15 cellular contexts compared by ENCODE assay signal in the genomic region with DNA sequence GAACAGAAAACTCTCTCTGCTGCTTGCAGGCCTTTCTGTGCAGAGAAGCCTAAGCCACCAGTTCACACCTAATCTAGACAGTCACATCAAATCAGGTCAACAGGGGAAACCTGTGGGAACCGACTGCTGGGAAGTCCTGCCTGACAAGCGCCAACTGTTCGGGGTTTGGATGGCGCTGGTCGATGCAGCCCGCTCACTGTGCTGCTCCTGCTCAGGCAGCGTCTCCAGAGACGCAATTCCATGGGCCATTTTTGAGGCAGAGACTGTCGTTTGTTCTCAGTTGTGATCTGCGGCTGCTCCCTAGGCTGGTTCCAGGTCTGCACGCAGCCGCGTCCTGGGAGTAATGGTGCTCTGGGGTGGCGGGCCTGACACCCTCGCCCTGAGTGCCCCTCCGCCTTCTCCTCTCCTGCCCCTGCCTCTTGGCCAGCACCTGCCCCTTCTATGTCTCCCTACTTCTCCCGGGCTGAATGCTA. TPM values are rescaled to one million over a fixed set of nuclear protein-coding genes. Genes with fewer than 3 reads are reported as not detected.
A peak's percentile ranks its signal among the peaks of the same experiment; 100 is the strongest.
DNase-seq lines count a peak whose midpoint lies in the region; ATAC-seq and TF ChIP-seq lines count a peak whose summit lies in the region.
"Had no signal": no experiment of that assay in that cellular context is flagged by ENCODE, and none has a peak within 500 bp of the region (broad histone marks: within the 10 kb centered on the region; RNA-seq: fewer than 3 reads in every experiment).

No MANE protein-coding gene starts in this region.

- no peaks in the 10 kb centered on the region for H3K27me3 ChIP-seq in right atrium auricular region
- H3K27me3 ChIP-seq in liver (ENCODE audit: control insufficient read depth in 4 of 4, insufficient read depth in 4 of 4, low read length in 3 of 4) = no peaks in the 10 kb centered on the region
- no peaks in the 10 kb centered on the region for H3K27me3 ChIP-seq in esophagus muscularis mucosa
- no peaks in the 10 kb centered on the region for H3K27me3 ChIP-seq in tibial nerve

- H3K9me3 Mint-ChIP-seq in activated naive CD4-positive, alpha-beta T cell treated with anti-CD3 and anti-CD28 coated beads, Interleukin-2, amount 10 ng/mL, durations not matched to agents 7 days and 5 days = peaks cover 4% of the 10 kb centered on the region

- no peak for TF ChIP-seq POLR2A in esophagus muscularis mucosa (IDR thresholded peaks at IDR 0.05; ENCODE audit: low read depth)
- TF ChIP-seq POLR2A in tibial nerve (IDR thresholded peaks at IDR 0.05) = no peak

- H3K9me3 ChIP-seq in right atrium auricular region (no peaks in the 10 kb centered on the region), liver (ENCODE audit: control insufficient read depth in 4 of 4, low read length in 3 of 4) (no peaks in the 10 kb centered on the region), esophagus muscularis mucosa (no peaks in the 10 kb centered on the region), tibial nerve (no peaks in the 10 kb centered on the region)

- TF ChIP-seq CTCF in right atrium auricular region (IDR thresholded peaks at IDR 0.05) = no peak
- TF ChIP-seq CTCF in liver (IDR thresholded peaks at IDR 0.05; ENCODE audit: low read depth, low read length, missing input control) = no peak
- TF ChIP-seq CTCF in esophagus muscularis mucosa (IDR thresholded peaks at IDR 0.05) = no peak
- TF ChIP-seq CTCF in tibial nerve (IDR thresholded peaks at IDR 0.05) = no peak

- ATAC-seq in Right ventricle myocardium inferior = no peak
- ATAC-seq in HG02798 (IDR thresholded peaks at IDR 0.05; ENCODE audit: poor library complexity, unreplicated experiment) = no peak

- H3K4me3 Mint-ChIP-seq in activated naive CD4-positive, alpha-beta T cell treated with anti-CD3 and anti-CD28 coated beads, Interleukin-2, amount 10 ng/mL, durations not matched to agents 7 days and 5 days = no peak overlapping the region

- no peaks in the 10 kb centered on the region for H3K36me3 Mint-ChIP-seq in activated naive CD4-positive, alpha-beta T cell treated with anti-CD3 and anti-CD28 coated beads, Interleukin-2, amount 10 ng/mL, durations not matched to agents 7 days and 5 days

- intact Hi-C loops in Right ventricle myocardium inferior (cut with DNase I) = loop anchor here (5.0 kb wide), 1 partner anchor 60 kb away; no protein-coding TSS in a partner anchor
- intact Hi-C loops in esophagus muscularis mucosa (cut with DNase I) = no loop called here

- H3K4me1 Mint-ChIP-seq in activated naive CD4-positive, alpha-beta T cell treated with anti-CD3 and anti-CD28 coated beads, Interleukin-2, amount 10 ng/mL, durations not matched to agents 7 days and 5 days = no peaks in the 10 kb centered on the region

- WGBS in liver = 45% methylated on average over 17 of the region's 17 CpGs
- WGBS in esophagus muscularis mucosa = 92% methylated on average over 11 of the region's 17 CpGs
- WGBS in tibial nerve, 2 donors = 86 to 94% methylated on average over 15 to 17 of the region's 17 CpGs

- H3K27me3 Mint-ChIP-seq in activated naive CD4-positive, alpha-beta T cell treated with anti-CD3 and anti-CD28 coated beads, Interleukin-2, amount 10 ng/mL, durations not matched to agents 7 days and 5 days = peaks cover 29% of the 10 kb centered on the region

- no peak overlapping the region for H3K27ac Mint-ChIP-seq in activated naive CD4-positive, alpha-beta T cell treated with anti-CD3 and anti-CD28 coated beads, Interleukin-2, amount 10 ng/mL, durations not matched to agents 7 days and 5 days
- H3K27ac Mint-ChIP-seq: IgD-negative memory B cell had no signal

- H3K4me1 ChIP-seq in right atrium auricular region = peaks cover 0 to 57% of the 10 kb centered on the region in 2 donors
- H3K4me1 ChIP-seq in liver (ENCODE audit: control insufficient read depth in 4 of 4, insufficient read depth in 4 of 4, low read length in 3 of 4) = peaks cover 5 to 76% (median 58%) of the 10 kb centered on the region in 4 donors
- peaks cover 7 to 19% (median 17%) of the 10 kb centered on the region in 4 donors for H3K4me1 ChIP-seq in esophagus muscularis mucosa
- peaks cover 0 to 11% (median 11%) of the 10 kb centered on the region in 4 donors for H3K4me1 ChIP-seq in tibial nerve

- H3K36me3 ChIP-seq in right atrium auricular region (peaks cover 9% of the 10 kb centered on the region), liver (ENCODE audit: control insufficient read depth in 4 of 4, insufficient read depth in 3 of 4, low read depth in 1 of 4, low read length in 3 of 4) (peaks cover 3 to 10% (median 7%) of the 10 kb centered on the region in 4 donors), esophagus muscularis mucosa (peaks cover 0 to 4% (median 0%) of the 10 kb centered on the region in 4 donors), tibial nerve (no peaks in the 10 kb centered on the region)

- peak overlapping the region; percentile 76 to 90 for H3K9ac ChIP-seq in liver (ENCODE audit: low read depth in 1 of 2, low read length in 2 of 2)

- CTCF ChIA-PET in activated naive CD4-positive, alpha-beta T cell treated with anti-CD3 and anti-CD28 coated beads, Interleukin-2, amount 10 ng/mL, durations not matched to agents 7 days and 5 days (lab: Charles Lee) = no interaction called here

- peak overlapping the region; percentile 43 to 55 for H3K4me3 ChIP-seq in right atrium auricular region
- peak overlapping the region; percentile 55 to 87 (median 84) for H3K4me3 ChIP-seq in liver (ENCODE audit: low read depth in 1 of 3, low read length in 3 of 3)
- no peak overlapping the region for H3K4me3 ChIP-seq in esophagus muscularis mucosa
- no peak overlapping the region for H3K4me3 ChIP-seq in tibial nerve

- no peak for TF ChIP-seq RAD21 in liver (IDR thresholded peaks at IDR 0.05)

- TF ChIP-seq EP300 in esophagus muscularis mucosa (IDR thresholded peaks at IDR 0.05) (no peak), tibial nerve (IDR thresholded peaks at IDR 0.05) (no peak)

- H3K27ac ChIP-seq in right atrium auricular region (peak overlapping the region; percentile 87 to 90), cingulate gyrus (ENCODE audit: low read depth, low read length) (peak overlapping the region; percentile 35), liver (ENCODE audit: low read depth in 1 of 2, low read length in 2 of 2) (peak overlapping the region; percentile 44 to 85), esophagus muscularis mucosa (replicated peaks in 1 of 4) (no peak overlapping the region), tibial nerve (no peak overlapping the region)

- DNase-seq in right atrium auricular region (ENCODE audit: low spot score) (no peak), Right ventricle myocardium inferior (ENCODE audit: missing footprints) (no peak), esophagus muscularis mucosa (ENCODE audit: extremely low spot score) (no peak), tibial nerve (ENCODE audit: low spot score in 2 of 2) (no peak)
- DNase-seq in activated naive CD4-positive, alpha-beta T cell treated with anti-CD3 and anti-CD28 coated beads, Interleukin-2, amount 10 ng/mL, durations not matched to agents 7 days and 5 days = no peak
- DNase-seq: DMS 273 treated with DMSO at 0.1 percent for 48 hours, Kasumi-1, MM.1S, NCI-H1694, NCI-H2227 treated with DMSO at 0.1 percent for 48 hours, NCI-H524 treated with DMSO at 0.1 percent for 48 hours had no signal

TF ChIP-seq in liver, 16 proteins besides CTCF, POLR2A, EP300 and RAD21 (continues in another document):
- TF ChIP-seq ZBTB33 (IDR thresholded peaks at IDR 0.05) (no peak), YY1 (IDR thresholded peaks at IDR 0.05) (no peak), HNF4A (conservative IDR thresholded peaks at IDR 0.05) (no peak)

RNA-seq across cellular contexts. Expression of gene AGT, which starts 1.4 kb away (rescaled TPM):
- total RNA-seq in right atrium auricular region (100 to 1,000 TPM in 1 of 2 donors, 10 to 100 TPM in 1; 86.3 to 152 TPM), Right ventricle myocardium inferior (74.5 TPM), liver (1,000 to 10,000 TPM; 1,430 to 1,596 TPM), esophagus muscularis mucosa (10 to 100 TPM in 3 of 4 donors, 1 to 10 TPM in 1; 3.7 to 15.3 (median 12.3) TPM), tibial nerve (10 to 100 TPM in 2 of 4 donors, 1 to 10 TPM in 2; 2.7 to 25.2 (median 7.0) TPM)
- 1,000 to 10,000 TPM; 2,582 to 5,119 TPM for polyA plus RNA-seq in liver
- polyA plus RNA-seq: IgD-negative memory B cell had no signal

RNA-seq across cellular contexts. Expression of gene CAPN9, which starts 34.7 kb away (rescaled TPM):
- total RNA-seq in right atrium auricular region = not detected
- total RNA-seq in Right ventricle myocardium inferior = 0.27 TPM
- not detected for total RNA-seq in liver
- polyA plus RNA-seq in liver = not detected
- not detected for total RNA-seq in esophagus muscularis mucosa
- total RNA-seq in tibial nerve = 10 to 100 TPM in 1 of 4 donors, not detected in 3; 13.1 TPM
- polyA plus RNA-seq: IgD-negative memory B cell had no signal

Comparison
In these comparisons a context has a peak if more than half of its experiments do, and no peak if none do; other contexts are left out.
1. H3K27ac ChIP-seq: peak in right atrium auricular region (2 of 2), cingulate gyrus (single experiment) and liver (2 of 2); none in esophagus muscularis mucosa (0 of 4) and tibial nerve (0 of 4).
2. H3K4me3 ChIP-seq: peak in right atrium auricular region (2 of 2) and liver (3 of 3); none in esophagus muscularis mucosa (0 of 4) and tibial nerve (0 of 4).
3. RNA of gene AGT, which starts 1.4 kb away (total RNA-seq): 1,430 to 1,596 TPM in liver; 86.3 to 152 TPM in right atrium auricular region, 74.5 TPM in Right ventricle myocardium inferior (single experiment), 3.7 to 15.3 TPM in esophagus muscularis mucosa and 2.7 to 25.2 TPM in tibial nerve; every median in the first group is over 4 times any median in the second.